ENCODE assay signal across 12 cellular contexts in the genomic region with DNA sequence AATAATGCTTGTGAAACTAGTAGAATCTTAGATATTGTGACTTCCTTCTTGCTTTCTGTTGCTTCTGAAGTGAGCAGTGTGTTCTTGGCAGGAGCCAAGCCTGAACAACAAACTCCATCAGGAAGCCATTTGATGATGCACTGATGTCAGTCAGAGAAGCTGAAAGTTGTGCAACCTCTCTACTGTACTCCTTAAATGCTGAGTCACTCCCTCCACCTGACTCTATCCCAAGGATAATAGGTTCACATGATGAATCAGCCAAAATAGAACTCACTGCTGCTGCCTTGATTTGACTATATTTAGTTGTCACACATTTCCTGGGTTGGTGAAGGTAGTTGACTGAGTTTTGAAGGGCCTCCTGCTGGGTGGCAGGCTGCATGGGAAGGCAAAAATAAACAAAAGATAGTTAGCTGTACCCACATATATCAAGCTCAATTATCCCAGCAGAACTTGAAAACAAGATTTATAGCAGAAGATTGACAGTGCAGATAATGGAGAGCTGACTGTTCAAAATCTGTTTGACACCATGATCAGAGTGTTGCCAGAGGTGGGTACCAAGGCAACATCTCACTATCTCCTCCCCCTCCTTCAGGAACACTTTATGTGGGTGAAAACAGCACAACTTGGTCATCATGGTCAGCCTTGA.
DNase-seq lines count a peak whose midpoint lies in the region; ATAC-seq and TF ChIP-seq lines count a peak whose summit lies in the region.
"Had no signal": no experiment of that assay in that cellular context is flagged by ENCODE, and none has a peak within 500 bp of the region (broad histone marks: within the 10 kb centered on the region; RNA-seq: fewer than 3 reads in every experiment).

No MANE protein-coding gene starts in this region.

- H3K9me3 Mint-ChIP-seq in mesothelial cell of epicardium, result peaks cover 8% of the 10 kb centered on the region

- H3K4me3 Mint-ChIP-seq in mesothelial cell of epicardium, result no peak overlapping the region
- H3K4me3 Mint-ChIP-seq: activated CD8-positive, alpha-beta memory T cell treated with anti-CD3 and anti-CD28 coated beads, Interleukin-2, amount 10 ng/mL, durations not matched to agents 7 days and 5 days; T-cell had no signal

- H3K27ac Mint-ChIP-seq in mesothelial cell of epicardium, result no peak overlapping the region
- H3K27ac Mint-ChIP-seq: activated CD8-positive, alpha-beta memory T cell treated with anti-CD3 and anti-CD28 coated beads, Interleukin-2, amount 10 ng/mL, durations not matched to agents 7 days and 5 days; T-cell had no signal

- peak; percentile 45 for DNase-seq in GM04503 (ENCODE audit: low read depth)
- peak; percentile 34 for DNase-seq in NCI-H510A (lab: John Stamatoyannopoulos, UW)
- peak; percentile 78 for DNase-seq in dermis blood vessel endothelial cell
- DNase-seq in pulmonary artery endothelial cell (ENCODE audit: low read depth, low spot score), result peak; percentile 49
- DNase-seq in HK-2 (ENCODE audit: unreplicated experiment), result no peak
- DNase-seq in mesothelial cell of epicardium (ENCODE audit: low spot score in 2 of 2, unreplicated experiment in 2 of 2), result no peak
- no peak for DNase-seq in stimulated activated CD4-positive, alpha-beta T cell treated with anti-CD3 and anti-CD28 coated beads, Interleukin-2, amount 100 ng/mL, for 48 hours
- DNase-seq: activated CD8-positive, alpha-beta memory T cell treated with anti-CD3 and anti-CD28 coated beads, Interleukin-2, amount 10 ng/mL, durations not matched to agents 7 days and 5 days; heart right ventricle; NCI-H2171 treated with DMSO at 0.1 percent for 48 hours; T-cell had no signal

- H3K36me3 Mint-ChIP-seq in mesothelial cell of epicardium, result no peaks in the 10 kb centered on the region
- H3K36me3 Mint-ChIP-seq: activated CD8-positive, alpha-beta memory T cell treated with anti-CD3 and anti-CD28 coated beads, Interleukin-2, amount 10 ng/mL, durations not matched to agents 7 days and 5 days; T-cell had no signal

- TF ChIP-seq CTCF in mesothelial cell of epicardium (IDR thresholded peaks at IDR 0.05; ENCODE audit: unreplicated experiment), result no peak

- peaks cover 13% of the 10 kb centered on the region for H3K4me1 Mint-ChIP-seq in mesothelial cell of epicardium
- H3K4me1 Mint-ChIP-seq: activated CD8-positive, alpha-beta memory T cell treated with anti-CD3 and anti-CD28 coated beads, Interleukin-2, amount 10 ng/mL, durations not matched to agents 7 days and 5 days; T-cell had no signal

- H3K27me3 Mint-ChIP-seq in mesothelial cell of epicardium (ENCODE audit: low read depth), result no peaks in the 10 kb centered on the region
- H3K27me3 Mint-ChIP-seq: activated CD8-positive, alpha-beta memory T cell treated with anti-CD3 and anti-CD28 coated beads, Interleukin-2, amount 10 ng/mL, durations not matched to agents 7 days and 5 days; T-cell had no signal

- no peak for ATAC-seq in HG02678 (IDR thresholded peaks at IDR 0.05; ENCODE audit: unreplicated experiment)
- ATAC-seq: activated CD8-positive, alpha-beta memory T cell treated with anti-CD3 and anti-CD28 coated beads, Interleukin-2, amount 10 ng/mL, durations not matched to agents 7 days and 5 days; T-cell had no signal

Comparison
In these comparisons a context has a peak if more than half of its experiments do, and no peak if none do; other contexts are left out.
1. DNase-seq: peak in GM04503 (single experiment), NCI-H510A (single experiment), dermis blood vessel endothelial cell (single experiment) and pulmonary artery endothelial cell (single experiment); none in HK-2 (single experiment), mesothelial cell of epicardium (0 of 2) and stimulated activated CD4-positive, alpha-beta T cell treated with anti-CD3 and anti-CD28 coated beads, Interleukin-2, amount 100 ng/mL, for 48 hours (0 of 2).